20 cellular contexts compared by ENCODE assay signal in genomic region chrX:18898091-18898490, GRCh38.
DNase-seq lines count a peak whose midpoint lies in the region; ATAC-seq and TF ChIP-seq lines count a peak whose summit lies in the region.
"Had no signal": no experiment of that assay in that cellular context is flagged by ENCODE, and none has a peak within 500 bp of the region (broad histone marks: within the 10 kb centered on the region; RNA-seq: fewer than 3 reads in every experiment).

No MANE protein-coding gene starts in this region.

- ATAC-seq in effector memory CD8-positive, alpha-beta T cell (replicated peaks), result no peak
- ATAC-seq in psoas muscle, result no peak
- ATAC-seq: CD8-positive, alpha-beta T cell; GM12878; HCT116 had no signal

- H3K27me3 Mint-ChIP-seq in brain, result peaks cover 2% of the 10 kb centered on the region
- H3K27me3 Mint-ChIP-seq in effector memory CD8-positive, alpha-beta T cell, result no peaks in the 10 kb centered on the region
- H3K27me3 Mint-ChIP-seq: B cell; CD4-positive, CD25-positive, alpha-beta regulatory T cell had no signal

- H3K4me3 ChIP-seq in OCI-LY7 (ENCODE audit: low read depth, low read length, poor library complexity, severe bottlenecking) (no peak overlapping the region), osteoblast (ENCODE audit: insufficient read depth, low read length) (no peak overlapping the region), psoas muscle (no peak overlapping the region)
- H3K4me3 ChIP-seq: BLaER1, GM12878 had no signal

- POLR2A ChIA-PET in OCI-LY7 (lab: Charles Lee), result no interaction called here

- CTCF ChIA-PET in OCI-LY7 (lab: Charles Lee; ENCODE audit: unreplicated experiment), result no interaction called here

- H3K4me3 Mint-ChIP-seq in brain, result no peak overlapping the region
- no peak overlapping the region for H3K4me3 Mint-ChIP-seq in effector memory CD8-positive, alpha-beta T cell
- H3K4me3 Mint-ChIP-seq: B cell; CD4-positive, CD25-positive, alpha-beta regulatory T cell; CD8-positive, alpha-beta T cell; H9 had no signal

- no peaks in the 10 kb centered on the region for H3K79me2 ChIP-seq in OCI-LY7 (ENCODE audit: insufficient read depth, low read depth, low read length)
- H3K79me2 ChIP-seq in osteoblast (ENCODE audit: insufficient read depth, low read length), result no peaks in the 10 kb centered on the region

- H3K4me1 Mint-ChIP-seq in brain, result peaks cover 46% of the 10 kb centered on the region
- H3K4me1 Mint-ChIP-seq in effector memory CD8-positive, alpha-beta T cell (ENCODE audit: low read depth in 2 of 2), result no peaks in the 10 kb centered on the region
- H3K4me1 Mint-ChIP-seq: B cell; CD4-positive, CD25-positive, alpha-beta regulatory T cell had no signal

- peaks cover 2% of the 10 kb centered on the region; the same call in 1 of the 2 replicates for H3K36me3 ChIP-seq in OCI-LY7 (ENCODE audit: insufficient read depth, low read length)
- peaks cover 7% of the 10 kb centered on the region for H3K36me3 ChIP-seq in osteoblast (ENCODE audit: insufficient read depth, low read length)
- H3K36me3 ChIP-seq in psoas muscle (ENCODE audit: insufficient read depth in 1 of 2, low read depth in 1 of 2), result no peaks in the 10 kb centered on the region

- no peaks in the 10 kb centered on the region for H3K27me3 ChIP-seq in osteoblast (ENCODE audit: insufficient read depth, low read length)
- no peaks in the 10 kb centered on the region for H3K27me3 ChIP-seq in psoas muscle (ENCODE audit: insufficient read depth in 3 of 3, low read length in 2 of 3)

- BruUV-seq in OCI-LY7 (replicated peaks; lab: Mats Ljungman, UMichigan), result TSS peak; percentile 56

- H3K9me3 ChIP-seq in OCI-LY7 (ENCODE audit: low read length) (no peaks in the 10 kb centered on the region), osteoblast (ENCODE audit: low read depth, low read length) (no peaks in the 10 kb centered on the region), psoas muscle (no peaks in the 10 kb centered on the region)
- H3K9me3 ChIP-seq: BLaER1, Caco-2 had no signal

- TF ChIP-seq CTCF in OCI-LY7 (conservative IDR thresholded peaks at IDR 0.05; ENCODE audit: low read length) (no peak), brain (conservative IDR thresholded peaks at IDR 0.05) (no peak), osteoblast (IDR thresholded peaks at IDR 0.05; ENCODE audit: extremely low read depth, low read depth, low read length) (no peak), psoas muscle (IDR thresholded peaks at IDR 0.05) (no peak)

- no peaks in the 10 kb centered on the region for H3K9me2 ChIP-seq in OCI-LY7 (ENCODE audit: insufficient read depth, low read length)

- H3K27ac Mint-ChIP-seq in brain, result peak overlapping the region in 4 of 5 experiments; percentile 50 to 86 (median 80)
- peak overlapping the region in 1 of 2 donors; percentile 15 for H3K27ac Mint-ChIP-seq in effector memory CD8-positive, alpha-beta T cell
- H3K27ac Mint-ChIP-seq: B cell; CD8-positive, alpha-beta T cell; H9 had no signal

- H3K4me1 ChIP-seq in OCI-LY7 (ENCODE audit: insufficient read depth, low read length, poor library complexity, severe bottlenecking), result no peaks in the 10 kb centered on the region
- H3K4me1 ChIP-seq in osteoblast (ENCODE audit: insufficient read depth, low read length), result peaks cover 6% of the 10 kb centered on the region
- no peaks in the 10 kb centered on the region for H3K4me1 ChIP-seq in psoas muscle

- intact Hi-C loops in OCI-LY7 (cut with micrococcal nuclease; ENCODE audit: unreplicated experiment), result no loop called here
- intact Hi-C loops in psoas muscle (cut with DNase I), result loop anchor here in 1 of 2 donors (5.0 kb wide), 1 partner anchor 506 kb away; no protein-coding TSS in a partner anchor

- no peak overlapping the region for H3K4me2 ChIP-seq in OCI-LY7 (ENCODE audit: low read length)
- H3K4me2 ChIP-seq in osteoblast (ENCODE audit: insufficient read depth, low read length), result no peak overlapping the region
- H3K4me2 ChIP-seq: BLaER1 had no signal

- peaks cover 3% of the 10 kb centered on the region for H3K36me3 Mint-ChIP-seq in brain
- H3K36me3 Mint-ChIP-seq in effector memory CD8-positive, alpha-beta T cell (ENCODE audit: insufficient read depth), result peaks cover 9% of the 10 kb centered on the region

- WGBS in psoas muscle, 3 donors, result 84 to 95% (median 93%) methylated on average over 11 of the region's 11 CpGs

- H4K20me1 ChIP-seq in OCI-LY7 (ENCODE audit: insufficient read depth, low read length) (no peaks in the 10 kb centered on the region), osteoblast (ENCODE audit: insufficient read depth, low read length) (no peaks in the 10 kb centered on the region)

- DNase-seq in OCI-LY7 (ENCODE audit: low spot score) (no peak), osteoblast (ENCODE audit: insufficient read length, low spot score, missing footprints) (peak; percentile 58), psoas muscle (no peak), D341Med (ENCODE audit: low spot score) (no peak)
- DNase-seq in effector memory CD8-positive, alpha-beta T cell, result no peak
- DNase-seq: Caco-2; CD4-positive, CD25-positive, alpha-beta regulatory T cell; CD8-positive, alpha-beta T cell; DMS 273 treated with DMSO at 0.1 percent for 48 hours; DMS79; EL; GDM1; GOT3; H9 had no signal

- no peak overlapping the region for H3K27ac ChIP-seq in OCI-LY7 (ENCODE audit: low read depth, low read length, poor library complexity, severe bottlenecking)
- no peak overlapping the region for H3K27ac ChIP-seq in osteoblast (ENCODE audit: low read depth, low read length)
- H3K27ac ChIP-seq in psoas muscle, result no peak overlapping the region
- H3K27ac ChIP-seq: BLaER1, C4-2B had no signal

- H3K9me3 Mint-ChIP-seq in brain, result peaks cover 0 to 5% (median 0%) of the 10 kb centered on the region in 5 experiments
- H3K9me3 Mint-ChIP-seq in effector memory CD8-positive, alpha-beta T cell, result no peaks in the 10 kb centered on the region
- H3K9me3 Mint-ChIP-seq: CD4-positive, CD25-positive, alpha-beta regulatory T cell; CD8-positive, alpha-beta T cell had no signal

- H2AFZ ChIP-seq in OCI-LY7 (ENCODE audit: low read length), result no peak overlapping the region
- H2AFZ ChIP-seq in osteoblast (ENCODE audit: low read length), result no peak overlapping the region
